Comparison of ENCODE assay signal across 25 cellular contexts in genomic region chr2:44297431-44297830, GRCh38. TPM values are rescaled to one million over a fixed set of nuclear protein-coding genes. Genes with fewer than 3 reads are reported as not detected.
"Had no signal": no experiment of that assay in that cellular context is flagged by ENCODE, and none has a peak within 500 bp of the region (broad histone marks: within the 10 kb centered on the region; RNA-seq: fewer than 3 reads in every experiment).

No MANE protein-coding gene starts in this region.

- H3K9me3 ChIP-seq: esophagus muscularis mucosa, mucosa of descending colon, prostate gland, sigmoid colon, testis, tibial artery had no signal

- H3K4me1 ChIP-seq: esophagus muscularis mucosa, foreskin keratinocyte, prostate gland, sigmoid colon, testis had no signal

- H3K27ac ChIP-seq: coronary artery, esophagus muscularis mucosa, foreskin keratinocyte, prostate gland, sigmoid colon, testis had no signal

- DNase-seq: dermis blood vessel endothelial cell; effector memory CD4-positive, alpha-beta T cell; foreskin keratinocyte; hypothalamus; immature natural killer cell; mesenchymal stem cell; mucosa of descending colon; naive B cell; right cardiac atrium; sigmoid colon; stimulated activated CD4-positive, alpha-beta T cell treated with anti-CD3 and anti-CD28 coated beads, Interleukin-2, amount 100 ng/mL, for 24 hours; stimulated activated CD4-positive, alpha-beta T cell treated with anti-CD3 and anti-CD28 coated beads, Interleukin-4, amount 100 ng/mL, for 24 hours; stimulated activated naive CD8-positive, alpha-beta T cell treated with anti-CD3 and anti-CD28 coated beads, Interleukin-15, Interleukin-2, amounts not matched to agents 100 U/mL and 50 U/mL, for 24 hours; substantia nigra; testis; tibial artery had no signal

- H3K36me3 ChIP-seq: esophagus muscularis mucosa, prostate gland, sigmoid colon, tibial artery had no signal

- H3K27me3 ChIP-seq: testis, tibial artery had no signal

- H3K4me3 ChIP-seq: coronary artery, esophagus muscularis mucosa, mucosa of descending colon, prostate gland, sigmoid colon, testis, tibial artery had no signal

- ATAC-seq: foreskin keratinocyte; right cardiac atrium; stimulated activated memory B cell treated with anti-CD40 and anti-IgM and Interleukin-4, amounts not matched to agents 10 μg/mL and 1 μg/mL and 100 μg/mL, for 72 hours; stimulated activated naive CD8-positive, alpha-beta T cell treated with anti-CD3 and anti-CD28 coated beads, Interleukin-15, Interleukin-2, amounts not matched to agents 100 U/mL and 50 U/mL, for 24 hours had no signal

RNA-seq across cellular contexts. Expression of gene SLC3A1, which starts 22.2 kb away (rescaled TPM):
- total RNA-seq: endothelial cell of umbilical vein, fibroblast of lung, foreskin keratinocyte, lung microvascular endothelial cell, neural crest cell, skeletal muscle tissue had no signal
